8 cellular contexts compared by ENCODE assay signal in genomic region chr1:43974443-43975248, GRCh38. TPM values are rescaled to one million over a fixed set of nuclear protein-coding genes. Genes with fewer than 3 reads are reported as not detected.
DNase-seq lines count a peak whose midpoint lies in the region; ATAC-seq and TF ChIP-seq lines count a peak whose summit lies in the region.

Gene ATP6V0B, plus strand, starts transcription at chr1:43974960. Its CDS starts 81 bp downstream, at chr1:43975041.

- H3K4me3 ChIP-seq in astrocyte of the cerebellum (ENCODE audit: low read depth, low read length) (peak within 1 kb of the TSS; percentile 95), aorta (ENCODE audit: low read length in 2 of 2) (peak within 1 kb of the TSS; percentile 34 to 72)

- DNase-seq in NCI-H2081 (lab: John Stamatoyannopoulos, UW) (peak; percentile 98), T-helper 9 cell (peak; percentile 95), astrocyte of the cerebellum (ENCODE audit: low read depth) (peak; percentile 80), hepatic stellate cell (ENCODE audit: low spot score) (peak; percentile 99), renal cortical epithelial cell (ENCODE audit: low read depth) (peak; percentile 74), aorta (peak; percentile 98 to 99)

- in situ Hi-C loops in astrocyte of the cerebellum (cut with HindIII; ENCODE audit: low sequenced_read_pairs) = loop anchor here (5.0 to 10.0 kb wide), 2 partner anchors 50 to 207 kb away; no protein-coding TSS in a partner anchor

- peak; percentile 67 for ATAC-seq in GM18511 (IDR thresholded peaks at IDR 0.05; ENCODE audit: unreplicated experiment)
- peak; percentile 67 for ATAC-seq in HG03025 (IDR thresholded peaks at IDR 0.05; ENCODE audit: low FRiP score, unreplicated experiment)
- peak; percentile 94 for ATAC-seq in aorta (ENCODE audit: low FRiP score)

- TF ChIP-seq CTCF in astrocyte of the cerebellum (IDR thresholded peaks at IDR 0.05; ENCODE audit: low read depth, low read length, missing control alignments) = no peak

- peak within 1 kb of the TSS in 1 of 2 donors; percentile 61 for H3K27ac ChIP-seq in aorta (ENCODE audit: low read depth in 1 of 2, low read length in 2 of 2)

- intact Hi-C loops in aorta (cut with DNase I) = no loop called here

- H3K27me3 ChIP-seq in aorta (ENCODE audit: control insufficient read depth in 1 of 2, insufficient read depth in 2 of 2, low read length in 1 of 2) = no peaks in the 10 kb centered on the region

- WGBS in aorta, 2 donors = 0% methylated on average over 55 to 93 of the region's 93 CpGs

- H3K9me3 ChIP-seq in aorta (ENCODE audit: control insufficient read depth, low read length) = no peaks in the 10 kb centered on the region

- H3K36me3 ChIP-seq in aorta (ENCODE audit: control insufficient read depth in 1 of 2, insufficient read depth in 2 of 2, low read length in 1 of 2) = no peaks in the 10 kb centered on the region

- no peaks in the 10 kb centered on the region for H3K4me1 ChIP-seq in aorta (ENCODE audit: control insufficient read depth in 1 of 2, insufficient read depth in 2 of 2, low read length in 2 of 2)

RNA-seq across cellular contexts. Expression of gene ATP6V0B, which starts in this region (rescaled TPM):
- 69.4 and 178 TPM in 2 replicates for total RNA-seq in renal cortical epithelial cell
- 10 to 100 TPM; 77.9 to 79.8 TPM for total RNA-seq in aorta
- polyA plus RNA-seq in aorta = 100 to 1,000 TPM; 109 to 119 TPM
